ENCODE assay signal across 9 cellular contexts in genomic region chr17:19728114-19728495, GRCh38.
DNase-seq lines count a peak whose midpoint lies in the region; ATAC-seq and TF ChIP-seq lines count a peak whose summit lies in the region.
"Had no signal": no experiment of that assay in that cellular context is flagged by ENCODE, and none has a peak within 500 bp of the region (broad histone marks: within the 10 kb centered on the region; RNA-seq: fewer than 3 reads in every experiment).

No MANE protein-coding gene starts in this region.

- H3K36me3 ChIP-seq in subcutaneous abdominal adipose tissue (ENCODE audit: control insufficient read depth in 5 of 5, insufficient read depth in 5 of 5, low read length in 5 of 5) (no peaks in the 10 kb centered on the region), WERI-Rb-1 (no peaks in the 10 kb centered on the region)
- H3K36me3 ChIP-seq: BLaER1 had no signal

- ATAC-seq in HG02852 (IDR thresholded peaks at IDR 0.05; ENCODE audit: unreplicated experiment) (no peak), HG02884 (IDR thresholded peaks at IDR 0.05; ENCODE audit: unreplicated experiment) (no peak)

- DNase-seq in NCI-H1436 (lab: John Stamatoyannopoulos, UW) (peak; percentile 75), NCI-H1436 treated with DMSO at 0.1 percent for 48 hours (lab: John Stamatoyannopoulos, UW) (no peak), astrocyte of the hippocampus (ENCODE audit: low read depth, low spot score) (peak; percentile 90), hippocampal formation (lab: John Stamatoyannopoulos, UW) (peak; percentile 75 to 76), WERI-Rb-1 (no peak)

- H3K27me3 ChIP-seq in subcutaneous abdominal adipose tissue (ENCODE audit: control insufficient read depth in 5 of 5, insufficient read depth in 4 of 5, low read length in 5 of 5) (no peaks in the 10 kb centered on the region), WERI-Rb-1 (ENCODE audit: insufficient read depth, low read depth, severe bottlenecking) (no peaks in the 10 kb centered on the region)
- H3K27me3 ChIP-seq: BLaER1 had no signal

- H3K27ac ChIP-seq in subcutaneous abdominal adipose tissue (ENCODE audit: low read depth, low read length) (peak overlapping the region; percentile 92), WERI-Rb-1 (no peak overlapping the region)
- H3K27ac ChIP-seq: BLaER1 had no signal

- peak overlapping the region in 2 of 5 donors; percentile 15 to 19 for H3K4me3 ChIP-seq in subcutaneous abdominal adipose tissue (ENCODE audit: low read depth in 1 of 5, low read length in 5 of 5)
- no peak overlapping the region for H3K4me3 ChIP-seq in WERI-Rb-1 (ENCODE audit: low read depth, low read length)
- H3K4me3 ChIP-seq: BLaER1 had no signal

- H3K4me1 ChIP-seq in subcutaneous abdominal adipose tissue (ENCODE audit: control insufficient read depth in 5 of 5, insufficient read depth in 5 of 5, low read length in 5 of 5): peaks cover 17 to 51% (median 40%) of the 10 kb centered on the region in 5 donors

- TF ChIP-seq CTCF in WERI-Rb-1 (IDR thresholded peaks at IDR 0.05; ENCODE audit: low read depth, low read length): no peak

- peak overlapping the region; percentile 43 to 84 (median 71) for H3K9ac ChIP-seq in subcutaneous abdominal adipose tissue (ENCODE audit: low read length in 5 of 5)
- H3K9ac ChIP-seq: BLaER1 had no signal

- no peaks in the 10 kb centered on the region for H3K9me3 ChIP-seq in subcutaneous abdominal adipose tissue (ENCODE audit: control insufficient read depth in 5 of 5, low read length in 5 of 5)
- H3K9me3 ChIP-seq in WERI-Rb-1 (ENCODE audit: severe bottlenecking): no peaks in the 10 kb centered on the region
- H3K9me3 ChIP-seq: BLaER1 had no signal

Comparison
In these comparisons a context has a peak if more than half of its experiments do, and no peak if none do; other contexts are left out.
1. DNase-seq: peak in NCI-H1436 (single experiment), astrocyte of the hippocampus (single experiment) and hippocampal formation (2 of 2); none in NCI-H1436 treated with DMSO at 0.1 percent for 48 hours (single experiment) and WERI-Rb-1 (single experiment).